Comparison of ENCODE assay signal across 13 cellular contexts in genomic region chr17:72416054-72416691, GRCh38.
A peak's percentile ranks its signal among the peaks of the same experiment; 100 is the strongest.
DNase-seq lines count a peak whose midpoint lies in the region; TF ChIP-seq lines count a peak whose summit lies in the region.
"Had no signal": no experiment of that assay in that cellular context is flagged by ENCODE, and none has a peak within 500 bp of the region (broad histone marks: within the 10 kb centered on the region; RNA-seq: fewer than 3 reads in every experiment).

No MANE protein-coding gene starts in this region.

- no peak overlapping the region for H3K23ac ChIP-seq in trophoblast cell (ENCODE audit: low read length)

- H3K9me3 ChIP-seq in trophoblast cell (ENCODE audit: insufficient read depth, low read depth, low read length), result peaks cover 1% of the 10 kb centered on the region

- H3K27ac ChIP-seq in trophoblast cell (ENCODE audit: low read depth, low read length), result no peak overlapping the region

- no peak overlapping the region for H2BK120ac ChIP-seq in trophoblast cell (ENCODE audit: insufficient read depth, low read length, poor library complexity)

- WGBS in trophoblast cell (ENCODE audit: extremely low coverage, insufficient coverage, insufficient read length), result no CpG with 5 or more reads among the region's 6 CpGs

- no peak overlapping the region for H2BK5ac ChIP-seq in trophoblast cell (ENCODE audit: low read depth, low read length, poor library complexity)

- no peak overlapping the region for H3K18ac ChIP-seq in trophoblast cell (ENCODE audit: low read length)

- no peak overlapping the region for H3K9ac ChIP-seq in trophoblast cell (ENCODE audit: low read length)

- H3K79me1 ChIP-seq in trophoblast cell (ENCODE audit: low read length), result peaks cover 1% of the 10 kb centered on the region

- H3K4me3 Mint-ChIP-seq in chondrocyte (ENCODE audit: unreplicated experiment), result peak overlapping the region; percentile 19
- H3K4me3 Mint-ChIP-seq: activated B cell treated with CpG ODN at 0.5 μM for 24 hours; activated T-cell treated with anti-CD3 and anti-CD28 coated beads, Interleukin-2, amount 50 U/mL, for 24 hours; CD4-positive, alpha-beta memory T cell had no signal

- no peaks in the 10 kb centered on the region for H3K27me3 Mint-ChIP-seq in chondrocyte (ENCODE audit: low read depth)
- H3K27me3 Mint-ChIP-seq: activated B cell treated with CpG ODN at 0.5 μM for 24 hours had no signal

- no peak overlapping the region for H2AFZ ChIP-seq in trophoblast cell (ENCODE audit: insufficient read depth, low read length, poor library complexity)

- no peak overlapping the region for H4K91ac ChIP-seq in trophoblast cell (ENCODE audit: low read depth, low read length)

- no peak overlapping the region for H2BK12ac ChIP-seq in trophoblast cell (ENCODE audit: low read length)

- H3K4me3 ChIP-seq in trophoblast cell (ENCODE audit: low read depth, low read length), result no peak overlapping the region

- peaks cover 20% of the 10 kb centered on the region for H3K36me3 Mint-ChIP-seq in chondrocyte (ENCODE audit: low read depth)

- in situ Hi-C loops in G401 (cut with HindIII; ENCODE audit: low sequenced_read_pairs), result no loop called here

- H3K4me2 ChIP-seq in trophoblast cell (ENCODE audit: low read length), result no peak overlapping the region

- H3K4me1 Mint-ChIP-seq in chondrocyte (ENCODE audit: low read depth), result peaks cover 26% of the 10 kb centered on the region

- no peaks in the 10 kb centered on the region for H3K36me3 ChIP-seq in trophoblast cell (ENCODE audit: control insufficient read depth in 1 of 2, insufficient read depth in 2 of 2, low read length in 2 of 2)

- no peak overlapping the region for H2AK5ac ChIP-seq in trophoblast cell (ENCODE audit: low read length)

- peaks cover 8 to 11% of the 10 kb centered on the region in 2 experiments for H3K4me1 ChIP-seq in trophoblast cell (ENCODE audit: control insufficient read depth in 1 of 2, insufficient read depth in 2 of 2, low read length in 2 of 2)

- DNase-seq in G401 (ENCODE audit: low spot score) (peak; percentile 28), NCI-H526 treated with DMSO at 0.1 percent for 48 hours (lab: John Stamatoyannopoulos, UW) (peak; percentile 53), chondrocyte (ENCODE audit: low spot score) (no peak), pons (ENCODE audit: low spot score) (peak; percentile 34), KG1 (lab: John Stamatoyannopoulos, UW) (no peak), trophoblast cell (no peak), activated T-cell treated with anti-CD3 and anti-CD28 coated beads for 4 hours (no peak)
- no peak for DNase-seq in activated CD4-positive, alpha-beta T cell treated with anti-CD3 and anti-CD28 coated beads for 1 hour
- DNase-seq: activated B cell treated with CpG ODN at 0.5 μM for 24 hours; activated T-cell treated with anti-CD3 and anti-CD28 coated beads, Interleukin-2, amount 50 U/mL, for 24 hours; CD4-positive, alpha-beta memory T cell; NCI-H2227 treated with DMSO at 0.1 percent for 48 hours; stimulated activated CD4-positive, alpha-beta T cell treated with anti-CD3 and anti-CD28 coated beads, Interleukin-12 subunit alpha, Interleukin-12 subunit beta, amount 100 ng/mL, for 4 hours had no signal

- H3K4ac ChIP-seq in trophoblast cell (ENCODE audit: low read depth, low read length), result no peak overlapping the region

- H4K8ac ChIP-seq in trophoblast cell (ENCODE audit: low read depth, low read length), result no peak overlapping the region

- H3K79me2 ChIP-seq in trophoblast cell (ENCODE audit: control insufficient read depth, insufficient read depth, low read length, poor library complexity), result no peaks in the 10 kb centered on the region

- TF ChIP-seq CTCF in chondrocyte (IDR thresholded peaks at IDR 0.05), result no peak

- no peaks in the 10 kb centered on the region for H3K27me3 ChIP-seq in trophoblast cell (ENCODE audit: insufficient read depth, low read length)

- peak overlapping the region; percentile 54 for H3K27ac Mint-ChIP-seq in chondrocyte (ENCODE audit: unreplicated experiment)
- H3K27ac Mint-ChIP-seq: activated B cell treated with CpG ODN at 0.5 μM for 24 hours; activated T-cell treated with anti-CD3 and anti-CD28 coated beads, Interleukin-2, amount 50 U/mL, for 24 hours had no signal

- H3K9me3 Mint-ChIP-seq in chondrocyte (ENCODE audit: low read depth), result peaks cover 16% of the 10 kb centered on the region

- no peak overlapping the region for H3K14ac ChIP-seq in trophoblast cell (ENCODE audit: low read length)

- H4K12ac ChIP-seq in trophoblast cell (ENCODE audit: low read depth, low read length), result no peak overlapping the region

Comparison
In these comparisons a context has a peak if more than half of its experiments do, and no peak if none do; other contexts are left out.
1. DNase-seq: peak in G401 (single experiment), NCI-H526 treated with DMSO at 0.1 percent for 48 hours (single experiment) and pons (single experiment); none in chondrocyte (single experiment), activated CD4-positive, alpha-beta T cell treated with anti-CD3 and anti-CD28 coated beads for 1 hour (single experiment), KG1 (single experiment), trophoblast cell (0 of 2) and activated T-cell treated with anti-CD3 and anti-CD28 coated beads for 4 hours (single experiment).